In genomic region chr15:50886611-50887350, GRCh38 we compare ENCODE assay signal across 21 cellular contexts.
"Had no signal": no experiment of that assay in that cellular context is flagged by ENCODE, and none has a peak within 500 bp of the region (broad histone marks: within the 10 kb centered on the region; RNA-seq: fewer than 3 reads in every experiment).

No MANE protein-coding gene starts in this region.

- H3K9me3 ChIP-seq: adrenal gland, right lobe of liver, suprapubic skin had no signal

- H3K27ac ChIP-seq: breast epithelium, hepatocyte, neutrophil, parathyroid adenoma, right lobe of liver, suprapubic skin had no signal

- H3K27me3 ChIP-seq: adrenal gland, breast epithelium, hepatocyte, neutrophil, right lobe of liver, suprapubic skin had no signal

- H2AFZ ChIP-seq: hepatocyte, parathyroid adenoma had no signal

- H3K27me3 Mint-ChIP-seq: activated B cell treated with CpG ODN at 0.5 μM for 24 hours; activated CD8-positive, alpha-beta T cell treated with anti-CD3 and anti-CD28 coated beads for 36 hours; naive thymus-derived CD8-positive, alpha-beta T cell; stimulated activated naive CD8-positive, alpha-beta T cell treated with anti-CD3 and anti-CD28 coated beads, Interleukin-15, amount 100 ng/mL, for 72 hours; T-helper 17 cell had no signal

- H3K36me3 ChIP-seq: adrenal gland, breast epithelium, neutrophil, right lobe of liver, suprapubic skin had no signal

- H3K9me3 Mint-ChIP-seq: stimulated activated naive CD8-positive, alpha-beta T cell treated with anti-CD3 and anti-CD28 coated beads, Interleukin-15, amount 100 ng/mL, for 72 hours had no signal

- H3K79me2 ChIP-seq: hepatocyte, parathyroid adenoma had no signal

- FAIRE-seq: astrocyte, endothelial cell of umbilical vein, islet of Langerhans, small intestine had no signal

- H3K4me1 ChIP-seq: breast epithelium, parathyroid adenoma had no signal

- DNase-seq: activated CD8-positive, alpha-beta T cell treated with anti-CD3 and anti-CD28 coated beads for 36 hours; activated naive CD4-positive, alpha-beta T cell treated with anti-CD3 and anti-CD28 coated beads, Interleukin-2, amount 50 U/mL, for 16 hours; activated T-cell treated with anti-CD3 and anti-CD28 coated beads, Interleukin-2, amount 50 U/mL, for 4 hours; cerebellar nuclear complex; left cardiac atrium; trophoblast cell had no signal

- H3K4me3 Mint-ChIP-seq: activated CD8-positive, alpha-beta T cell treated with anti-CD3 and anti-CD28 coated beads for 36 hours; activated T-cell treated with anti-CD3 and anti-CD28 coated beads, Interleukin-2, amount 50 U/mL, for 4 hours; T-helper 17 cell had no signal

- H3K4me3 ChIP-seq: breast epithelium, hepatocyte, right lobe of liver, suprapubic skin had no signal
